ENCODE assay signal across 8 cellular contexts in the genomic region with DNA sequence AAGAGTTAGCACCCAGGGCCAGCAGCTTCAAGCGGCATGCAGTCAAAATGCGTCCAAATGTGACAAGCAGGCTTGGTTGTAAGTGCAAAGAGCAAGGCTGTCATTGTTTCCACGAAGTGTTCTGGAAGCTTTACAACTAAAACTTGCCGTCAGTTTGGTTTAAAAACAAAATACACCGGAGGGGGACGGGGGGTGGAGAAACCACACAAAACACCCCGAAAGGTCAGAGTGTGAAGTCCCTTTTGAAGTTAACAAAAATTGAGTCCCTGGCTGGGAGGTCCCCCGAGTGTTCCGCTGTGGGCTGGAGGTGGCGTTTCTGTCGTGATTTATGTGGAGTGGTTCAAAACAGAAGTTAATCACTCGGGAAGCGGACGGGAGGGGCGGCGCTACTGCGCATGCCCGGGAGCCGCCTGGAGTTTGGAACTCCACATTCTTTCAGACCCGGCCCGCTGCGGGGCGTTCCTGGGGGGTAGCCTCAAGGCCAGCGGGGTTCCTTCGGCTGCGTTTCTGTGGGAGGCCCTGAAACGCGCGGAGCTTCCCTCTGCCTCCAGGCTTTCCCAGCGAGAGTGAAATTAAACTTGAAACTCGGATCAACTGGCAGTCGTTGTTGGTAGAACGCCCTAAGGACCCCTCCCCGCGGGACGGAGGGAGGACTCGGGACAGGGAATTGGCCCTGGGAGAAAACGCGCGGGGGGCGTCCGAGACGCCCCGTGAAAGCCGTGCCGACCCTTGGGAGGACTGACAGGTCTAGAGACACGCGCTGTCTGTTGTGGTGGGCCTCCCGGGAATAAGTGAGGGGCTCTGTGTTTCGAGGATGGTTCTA. TPM values are rescaled to one million over a fixed set of nuclear protein-coding genes. Genes with fewer than 3 reads are reported as not detected.
DNase-seq lines count a peak whose midpoint lies in the region; ATAC-seq, FAIRE-seq and TF ChIP-seq lines count a peak whose summit lies in the region.

No MANE protein-coding gene starts in this region.

- H3K36me3 ChIP-seq in MG63 (peaks cover 10% of the 10 kb centered on the region), ascending aorta (peaks cover under 1 to 3% of the 10 kb centered on the region in 2 donors)

- H3K27ac ChIP-seq in ascending aorta: peak overlapping the region; percentile 100

- intact Hi-C loops in ascending aorta (cut with DNase I): loop anchor here (1.0 to 10.0 kb wide), 7 partner anchors 169 to 1006 kb away; partner anchors contain the start of gene DLGAP1

- no peaks in the 10 kb centered on the region for H3K27me3 ChIP-seq in MG63
- no peaks in the 10 kb centered on the region for H3K27me3 ChIP-seq in ascending aorta

- no peak for ATAC-seq in HG03565 (IDR thresholded peaks at IDR 0.05; ENCODE audit: unreplicated experiment)

- H3K4me1 ChIP-seq in ascending aorta: peaks cover 7 to 26% of the 10 kb centered on the region in 2 donors

- H3K9me3 ChIP-seq in MG63 (no peaks in the 10 kb centered on the region), ascending aorta (no peaks in the 10 kb centered on the region)

- no peak for TF ChIP-seq CTCF in ascending aorta (IDR thresholded peaks at IDR 0.05)

- H3K4me3 ChIP-seq in MG63 (peak overlapping the region; percentile 71), ascending aorta (peak overlapping the region; percentile 79 to 86)

- DNase-seq in DMS79 treated with DMSO at 0.1 percent for 48 hours (lab: John Stamatoyannopoulos, UW) (peak; percentile 86), MG63 (peak; percentile 90), T1000 (lab: John Stamatoyannopoulos, UW) (peak; percentile 74), ascending aorta (ENCODE audit: low spot score in 2 of 2) (peak; percentile 78 to 98), hepatic stellate cell (ENCODE audit: low spot score) (peak; percentile 91), renal cortical epithelial cell (ENCODE audit: low read depth) (peak; percentile 85), urothelium cell line (ENCODE audit: low spot score) (peak; percentile 98)

- peak; percentile 96 for FAIRE-seq in urothelium cell line (lab: Jason Lieb, UNC)

RNA-seq across cellular contexts. Expression of gene TGIF1, which starts 1.4 kb away (rescaled TPM):
- total RNA-seq in MG63 (2014; rRNA removed; shearing (Covaris generic); ENCODE audit: low replicate concordance): 28.2 and 43.2 TPM in 2 replicates
- total RNA-seq in ascending aorta (39.7 TPM), renal cortical epithelial cell (295 and 343 TPM in 2 replicates)
